32 cellular contexts compared by ENCODE assay signal in genomic region chr22:17460895-17461294, GRCh38.
"Had no signal": no experiment of that assay in that cellular context is flagged by ENCODE, and none has a peak within 500 bp of the region (broad histone marks: within the 10 kb centered on the region; RNA-seq: fewer than 3 reads in every experiment).

No MANE protein-coding gene starts in this region.

- H3K27ac Mint-ChIP-seq: activated B cell treated with CpG ODN at 0.5 μM for 24 hours; activated CD4-positive, alpha-beta memory T cell treated with anti-CD3 and anti-CD28 coated beads for 36 hours; activated naive CD4-positive, alpha-beta T cell treated with anti-CD3 and anti-CD28 coated beads for 36 hours; activated naive CD4-positive, alpha-beta T cell treated with anti-CD3 and anti-CD28 coated beads, Interleukin-2, amount 50 U/mL, for 72 hours; activated T-helper 1 cell treated with anti-CD3 and anti-CD28 coated beads, Interleukin-12 subunit alpha, Interleukin-12 subunit beta, Interleukin-2, Interleukin-4 antibody, amounts not matched to agents 30 ng/mL and 10 ng/mL and 1 ng/mL, durations not matched to agents 14 hours and 24 hours and 36 hours; T-helper 1 cell treated with Interleukin-12 subunit alpha and Interleukin-12 subunit beta and Interleukin-4 antibody, amounts not matched to agents 30 μg/mL and 1 μg/mL, for 36 hours; T-helper 2 cell treated with Interferon-gamma antibody and Interleukin-4, amounts not matched to agents 5 μg/mL and 100 μg/mL, for 36 hours had no signal

- H3K27me3 ChIP-seq: adrenal gland, MG63, Peyer's patch had no signal

- H3K27ac ChIP-seq: adrenal gland, Peyer's patch, SJSA1 had no signal

- H3K36me3 Mint-ChIP-seq: activated CD4-positive, alpha-beta memory T cell treated with anti-CD3 and anti-CD28 coated beads for 36 hours; activated naive CD4-positive, alpha-beta T cell treated with anti-CD3 and anti-CD28 coated beads, Interleukin-2, amount 50 U/mL, for 72 hours had no signal

- H3K9me3 Mint-ChIP-seq: activated B cell treated with CpG ODN at 0.5 μM for 24 hours; activated CD4-positive, alpha-beta memory T cell treated with anti-CD3 and anti-CD28 coated beads for 36 hours; activated naive CD4-positive, alpha-beta T cell treated with anti-CD3 and anti-CD28 coated beads for 36 hours; activated naive CD4-positive, alpha-beta T cell treated with anti-CD3 and anti-CD28 coated beads, Interleukin-2, amount 50 U/mL, for 72 hours; activated T-cell treated with anti-CD3 and anti-CD28 coated beads, Interleukin-2, amount 50 U/mL, for 4 hours; activated T-helper 1 cell treated with anti-CD3 and anti-CD28 coated beads, Interleukin-12 subunit alpha, Interleukin-12 subunit beta, Interleukin-2, Interleukin-4 antibody, amounts not matched to agents 30 ng/mL and 10 ng/mL and 1 ng/mL, durations not matched to agents 14 hours and 24 hours and 36 hours; T-helper 1 cell treated with Interleukin-12 subunit alpha and Interleukin-12 subunit beta and Interleukin-4 antibody, amounts not matched to agents 30 μg/mL and 1 μg/mL, for 36 hours; T-helper 2 cell treated with Interferon-gamma antibody and Interleukin-4, amounts not matched to agents 5 μg/mL and 100 μg/mL, for 36 hours had no signal

- H3K9ac ChIP-seq: SK-N-SH had no signal

- ATAC-seq: activated naive CD4-positive, alpha-beta T cell treated with anti-CD3 and anti-CD28 coated beads, Interleukin-2, amount 50 U/mL, for 72 hours; activated T-cell treated with anti-CD3 and anti-CD28 coated beads, Interleukin-2, amount 50 U/mL, for 4 hours; PC-3 had no signal

- H3K4me3 ChIP-seq: adrenal gland, MG63, Peyer's patch, SJSA1 had no signal

- H3K9me3 ChIP-seq: adrenal gland, MG63, Peyer's patch, SJSA1, SK-N-SH had no signal

- H3K4me1 ChIP-seq: adrenal gland, Peyer's patch, SJSA1 had no signal

- H3K27me3 Mint-ChIP-seq: activated CD4-positive, alpha-beta memory T cell treated with anti-CD3 and anti-CD28 coated beads for 36 hours; brain had no signal

- DNase-seq: activated B cell treated with CpG ODN at 0.5 μM for 24 hours; activated CD4-positive, alpha-beta memory T cell treated with anti-CD3 and anti-CD28 coated beads for 36 hours; activated CD4-positive, alpha-beta T cell treated with anti-CD3 and anti-CD28 coated beads for 4 hours; activated CD4-positive, alpha-beta T cell treated with anti-CD3 and anti-CD28 coated beads, Interleukin-2, amount 50 U/mL, for 1 hour; activated CD4-positive, CD25-positive, alpha-beta regulatory T cell treated with anti-CD3 and anti-CD28 coated beads, Interleukin-2, amount 50 U/mL, for 72 hours; activated CD8-positive, alpha-beta memory T cell treated with anti-CD3 and anti-CD28 coated beads, Interleukin-2, amount 50 U/mL, for 4 hours; activated gamma-delta T cell treated with Interleukin-2 at 50 U/mL for 16 hours; activated naive CD4-positive, alpha-beta T cell treated with anti-CD3 and anti-CD28 coated beads for 36 hours; activated T-cell treated with anti-CD3 and anti-CD28 coated beads for 4 hours; activated T-cell treated with anti-CD3 and anti-CD28 coated beads, Interleukin-2, amount 50 U/mL, for 4 hours; adrenal gland; Kasumi-1; KG1; MG63; NCI-H1048; NCI-H1105 treated with DMSO at 0.1 percent for 48 hours; NCI-H1436; NCI-H1694 treated with DMSO at 0.1 percent for 48 hours; NCI-H2029; NCI-H345; NCI-H524 treated with DMSO at 0.1 percent for 48 hours; PC-3; Peyer's patch; RPMI8226; SHP77 treated with DMSO at 0.1 percent for 48 hours; SK-N-SH had no signal

- H3K4me3 Mint-ChIP-seq: activated B cell treated with CpG ODN at 0.5 μM for 24 hours; activated CD4-positive, alpha-beta memory T cell treated with anti-CD3 and anti-CD28 coated beads for 36 hours; activated naive CD4-positive, alpha-beta T cell treated with anti-CD3 and anti-CD28 coated beads for 36 hours; activated T-cell treated with anti-CD3 and anti-CD28 coated beads, Interleukin-2, amount 50 U/mL, for 4 hours; activated T-helper 1 cell treated with anti-CD3 and anti-CD28 coated beads, Interleukin-12 subunit alpha, Interleukin-12 subunit beta, Interleukin-2, Interleukin-4 antibody, amounts not matched to agents 30 ng/mL and 10 ng/mL and 1 ng/mL, durations not matched to agents 14 hours and 24 hours and 36 hours; brain; T-helper 1 cell treated with Interleukin-12 subunit alpha and Interleukin-12 subunit beta and Interleukin-4 antibody, amounts not matched to agents 30 μg/mL and 1 μg/mL, for 36 hours; T-helper 2 cell treated with Interferon-gamma antibody and Interleukin-4, amounts not matched to agents 5 μg/mL and 100 μg/mL, for 36 hours had no signal

- H3K4me2 ChIP-seq: SK-N-SH had no signal

- H3K36me3 ChIP-seq: adrenal gland, MG63, Peyer's patch, SJSA1 had no signal
